ENCODE assay signal across 8 cellular contexts in genomic region chr13:21175656-21176194, GRCh38. TPM values are rescaled to one million over a fixed set of nuclear protein-coding genes. Genes with fewer than 3 reads are reported as not detected.
DNase-seq lines count a peak whose midpoint lies in the region; ATAC-seq, FAIRE-seq and TF ChIP-seq lines count a peak whose summit lies in the region.

No MANE protein-coding gene starts in this region.

- peaks cover 6% of the 10 kb centered on the region for H3F3A ChIP-seq in neural progenitor cell (ENCODE audit: low read depth)

- H3K4me1 ChIP-seq in ectodermal cell (ENCODE audit: control insufficient read depth, insufficient read depth, low read length) (no peaks in the 10 kb centered on the region), neural progenitor cell (peaks cover 4% of the 10 kb centered on the region)

- H3K79me2 ChIP-seq in neural progenitor cell (ENCODE audit: low read depth) = peaks cover 69% of the 10 kb centered on the region

- no peak overlapping the region for H3K27ac Mint-ChIP-seq in neural progenitor cell

- peaks cover 16% of the 10 kb centered on the region for H3K36me3 Mint-ChIP-seq in neural progenitor cell

- WGBS in ectodermal cell, 2 experiments = 7 to 8% methylated on average over 9 of the region's 11 CpGs

- H3K9ac ChIP-seq in neural progenitor cell = peak overlapping the region; percentile 85

- H3K9me3 Mint-ChIP-seq in neural progenitor cell = no peaks in the 10 kb centered on the region

- peaks cover 5% of the 10 kb centered on the region for H4K20me1 ChIP-seq in neural progenitor cell (ENCODE audit: low read depth)

- FAIRE-seq in GM18507 (lab: Jason Lieb, UNC) = peak; percentile 9

- DNase-seq in GM18507 (ENCODE audit: extremely low spot score, insufficient read length, low read depth) (no peak), NCI-H2227 treated with DMSO at 0.1 percent for 48 hours (lab: John Stamatoyannopoulos, UW) (peak; percentile 48), neural progenitor cell (ENCODE audit: low spot score) (no peak), anterior cingulate cortex (lab: John Stamatoyannopoulos, UW) (no peak)
- no peak for DNase-seq in stimulated activated CD4-positive, alpha-beta T cell treated with anti-CD3 and anti-CD28 coated beads, Interleukin-12 subunit alpha, Interleukin-12 subunit beta, amount 100 ng/mL, for 4 hours

- ATAC-seq in GM19351 (IDR thresholded peaks at IDR 0.05; ENCODE audit: unreplicated experiment) (no peak), GM21723 (IDR thresholded peaks at IDR 0.05; ENCODE audit: unreplicated experiment) (no peak)

- no peaks in the 10 kb centered on the region for H3K9me3 ChIP-seq in ectodermal cell (ENCODE audit: control insufficient read depth, low read length)
- no peaks in the 10 kb centered on the region for H3K9me3 ChIP-seq in neural progenitor cell (ENCODE audit: low read depth)

- H3K27ac ChIP-seq in ectodermal cell (ENCODE audit: insufficient read depth, low read depth, low read length, poor library complexity, severe bottlenecking) = no peak overlapping the region
- no peak overlapping the region for H3K27ac ChIP-seq in neural progenitor cell

- peaks cover 5% of the 10 kb centered on the region for H3K36me3 ChIP-seq in ectodermal cell (ENCODE audit: control insufficient read depth, insufficient read depth, low read length)
- no peaks in the 10 kb centered on the region for H3K36me3 ChIP-seq in neural progenitor cell

- peak overlapping the region; percentile 97 for H3K4me3 Mint-ChIP-seq in neural progenitor cell

- H3K27me3 ChIP-seq in ectodermal cell (ENCODE audit: control insufficient read depth, insufficient read depth, low read length, poor library complexity, severe bottlenecking) (no peaks in the 10 kb centered on the region), neural progenitor cell (no peaks in the 10 kb centered on the region)

- H3K4me2 ChIP-seq in neural progenitor cell = peak overlapping the region; percentile 89

- H3K4me1 Mint-ChIP-seq in neural progenitor cell = peaks cover 13% of the 10 kb centered on the region

- no peak for TF ChIP-seq CTCF in neural progenitor cell (IDR thresholded peaks at IDR 0.05)

- peak overlapping the region; percentile 77 for H2AFZ ChIP-seq in neural progenitor cell (replicated peaks)

- H3K4me3 ChIP-seq in ectodermal cell (ENCODE audit: insufficient read depth, low read depth, low read length) (peak overlapping the region; percentile 86), neural progenitor cell (peak overlapping the region; percentile 72)

- H3K27me3 Mint-ChIP-seq in neural progenitor cell (ENCODE audit: insufficient read depth, low read depth) = no peaks in the 10 kb centered on the region

RNA-seq across cellular contexts. Expression of gene SKA3, which starts 0.6 kb away (rescaled TPM):
- polyA plus RNA-seq in ectodermal cell (2013, experiment 1 of 4) = 29.9 TPM
- 32.1 TPM for polyA plus RNA-seq in ectodermal cell (2013, experiment 2 of 4)
- 29.5 TPM for polyA plus RNA-seq in ectodermal cell (2013, experiment 3 of 4)
- 32.4 TPM for polyA plus RNA-seq in ectodermal cell (2013, experiment 4 of 4)
- total RNA-seq in neural progenitor cell (ENCODE audit: low replicate concordance) = 39.8 and 74.7 TPM in 2 replicates

RNA-seq across cellular contexts. Expression of gene MRPL57, which starts 0.7 kb away (rescaled TPM):
- polyA plus RNA-seq in ectodermal cell (2013, experiment 1 of 4) = 20.3 TPM
- 22.9 TPM for polyA plus RNA-seq in ectodermal cell (2013, experiment 2 of 4)
- 22.8 TPM for polyA plus RNA-seq in ectodermal cell (2013, experiment 3 of 4)
- polyA plus RNA-seq in ectodermal cell (2013, experiment 4 of 4) = 23.7 TPM
- total RNA-seq in neural progenitor cell (ENCODE audit: low replicate concordance) = 11.4 and 22.6 TPM in 2 replicates

RNA-seq across cellular contexts. Expression of gene SAP18, which starts 35.8 kb away (rescaled TPM):
- polyA plus RNA-seq in ectodermal cell (2013, experiment 1 of 4) = 177 TPM
- 174 TPM for polyA plus RNA-seq in ectodermal cell (2013, experiment 2 of 4)
- polyA plus RNA-seq in ectodermal cell (2013, experiment 3 of 4) = 146 TPM
- polyA plus RNA-seq in ectodermal cell (2013, experiment 4 of 4) = 165 TPM
- 51.0 and 101 TPM in 2 replicates for total RNA-seq in neural progenitor cell (ENCODE audit: low replicate concordance)
